Comparison of ENCODE assay signal across 2 cellular contexts in the genomic region with DNA sequence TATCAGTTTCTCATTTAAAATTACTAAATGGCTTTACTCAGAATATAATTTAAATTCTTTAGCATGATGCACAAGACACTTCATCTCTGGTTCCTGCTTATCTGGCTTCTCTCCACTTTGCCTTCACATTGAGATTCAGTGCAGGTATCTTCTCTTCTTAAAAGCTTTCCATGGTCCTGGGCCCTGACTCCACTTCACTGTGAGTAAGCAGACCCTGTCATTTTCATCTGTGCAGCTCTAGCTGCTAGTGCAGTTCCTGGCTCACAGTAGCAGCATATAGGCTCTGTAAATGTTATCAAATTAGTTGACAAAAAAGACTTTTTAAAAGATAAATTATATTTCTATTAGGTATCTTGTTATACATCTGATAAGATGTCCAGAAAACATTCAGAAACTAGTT.
TF ChIP-seq lines count a peak whose summit lies in the region.

No MANE protein-coding gene starts in this region.

TF ChIP-seq in GM23338, 12 proteins besides CTCF, POLR2A, EP300 and RAD21 (continues in another document):
- TF ChIP-seq ZNF331 (CRISPR knock-in tag; IDR thresholded peaks at IDR 0.05; ENCODE audit: low read depth): no peak
- no peak for TF ChIP-seq CREB1 (CRISPR knock-in tag; IDR thresholded peaks at IDR 0.05; ENCODE audit: low read depth)
- no peak for TF ChIP-seq ZNF114 (CRISPR knock-in tag; IDR thresholded peaks at IDR 0.05)
- TF ChIP-seq, protein P1, sequence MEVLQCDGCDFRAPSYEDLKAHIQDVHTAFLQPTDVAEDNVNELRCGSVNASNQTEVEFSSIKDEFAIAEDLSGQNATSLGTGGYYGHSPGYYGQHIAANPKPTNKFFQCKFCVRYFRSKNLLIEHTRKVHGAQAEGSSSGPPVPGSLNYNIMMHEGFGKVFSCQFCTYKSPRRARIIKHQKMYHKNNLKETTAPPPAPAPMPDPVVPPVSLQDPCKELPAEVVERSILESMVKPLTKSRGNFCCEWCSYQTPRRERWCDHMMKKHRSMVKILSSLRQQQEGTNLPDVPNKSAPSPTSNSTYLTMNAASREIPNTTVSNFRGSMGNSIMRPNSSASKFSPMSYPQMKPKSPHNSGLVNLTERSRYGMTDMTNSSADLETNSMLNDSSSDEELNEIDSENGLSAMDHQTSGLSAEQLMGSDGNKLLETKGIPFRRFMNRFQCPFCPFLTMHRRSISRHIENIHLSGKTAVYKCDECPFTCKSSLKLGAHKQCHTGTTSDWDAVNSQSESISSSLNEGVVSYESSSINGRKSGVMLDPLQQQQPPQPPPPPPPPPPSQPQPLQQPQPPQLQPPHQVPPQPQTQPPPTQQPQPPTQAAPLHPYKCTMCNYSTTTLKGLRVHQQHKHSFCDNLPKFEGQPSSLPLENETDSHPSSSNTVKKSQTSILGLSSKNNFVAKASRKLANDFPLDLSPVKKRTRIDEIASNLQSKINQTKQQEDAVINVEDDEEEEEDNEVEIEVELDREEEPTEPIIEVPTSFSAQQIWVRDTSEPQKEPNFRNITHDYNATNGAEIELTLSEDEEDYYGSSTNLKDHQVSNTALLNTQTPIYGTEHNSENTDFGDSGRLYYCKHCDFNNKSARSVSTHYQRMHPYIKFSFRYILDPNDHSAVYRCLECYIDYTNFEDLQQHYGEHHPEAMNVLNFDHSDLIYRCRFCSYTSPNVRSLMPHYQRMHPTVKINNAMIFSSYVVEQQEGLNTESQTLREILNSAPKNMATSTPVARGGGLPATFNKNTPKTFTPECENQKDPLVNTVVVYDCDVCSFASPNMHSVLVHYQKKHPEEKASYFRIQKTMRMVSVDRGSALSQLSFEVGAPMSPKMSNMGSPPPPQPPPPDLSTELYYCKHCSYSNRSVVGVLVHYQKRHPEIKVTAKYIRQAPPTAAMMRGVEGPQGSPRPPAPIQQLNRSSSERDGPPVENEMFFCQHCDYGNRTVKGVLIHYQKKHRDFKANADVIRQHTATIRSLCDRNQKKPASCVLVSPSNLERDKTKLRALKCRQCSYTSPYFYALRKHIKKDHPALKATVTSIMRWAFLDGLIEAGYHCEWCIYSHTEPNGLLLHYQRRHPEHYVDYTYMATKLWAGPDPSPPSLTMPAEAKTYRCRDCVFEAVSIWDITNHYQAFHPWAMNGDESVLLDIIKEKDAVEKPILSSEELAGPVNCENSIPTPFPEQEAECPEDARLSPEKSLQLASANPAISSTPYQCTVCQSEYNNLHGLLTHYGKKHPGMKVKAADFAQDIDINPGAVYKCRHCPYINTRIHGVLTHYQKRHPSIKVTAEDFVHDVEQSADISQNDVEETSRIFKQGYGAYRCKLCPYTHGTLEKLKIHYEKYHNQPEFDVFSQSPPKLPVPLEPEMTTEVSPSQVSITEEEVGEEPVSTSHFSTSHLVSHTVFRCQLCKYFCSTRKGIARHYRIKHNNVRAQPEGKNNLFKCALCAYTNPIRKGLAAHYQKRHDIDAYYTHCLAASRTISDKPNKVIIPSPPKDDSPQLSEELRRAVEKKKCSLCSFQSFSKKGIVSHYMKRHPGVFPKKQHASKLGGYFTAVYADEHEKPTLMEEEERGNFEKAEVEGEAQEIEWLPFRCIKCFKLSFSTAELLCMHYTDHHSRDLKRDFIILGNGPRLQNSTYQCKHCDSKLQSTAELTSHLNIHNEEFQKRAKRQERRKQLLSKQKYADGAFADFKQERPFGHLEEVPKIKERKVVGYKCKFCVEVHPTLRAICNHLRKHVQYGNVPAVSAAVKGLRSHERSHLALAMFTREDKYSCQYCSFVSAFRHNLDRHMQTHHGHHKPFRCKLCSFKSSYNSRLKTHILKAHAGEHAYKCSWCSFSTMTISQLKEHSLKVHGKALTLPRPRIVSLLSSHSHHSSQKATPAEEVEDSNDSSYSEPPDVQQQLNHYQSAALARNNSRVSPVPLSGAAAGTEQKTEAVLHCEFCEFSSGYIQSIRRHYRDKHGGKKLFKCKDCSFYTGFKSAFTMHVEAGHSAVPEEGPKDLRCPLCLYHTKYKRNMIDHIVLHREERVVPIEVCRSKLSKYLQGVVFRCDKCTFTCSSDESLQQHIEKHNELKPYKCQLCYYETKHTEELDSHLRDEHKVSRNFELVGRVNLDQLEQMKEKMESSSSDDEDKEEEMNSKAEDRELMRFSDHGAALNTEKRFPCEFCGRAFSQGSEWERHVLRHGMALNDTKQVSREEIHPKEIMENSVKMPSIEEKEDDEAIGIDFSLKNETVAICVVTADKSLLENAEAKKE (CRISPR knock-in tag; IDR thresholded peaks at IDR 0.05): no peak
- TF ChIP-seq, protein P2, sequence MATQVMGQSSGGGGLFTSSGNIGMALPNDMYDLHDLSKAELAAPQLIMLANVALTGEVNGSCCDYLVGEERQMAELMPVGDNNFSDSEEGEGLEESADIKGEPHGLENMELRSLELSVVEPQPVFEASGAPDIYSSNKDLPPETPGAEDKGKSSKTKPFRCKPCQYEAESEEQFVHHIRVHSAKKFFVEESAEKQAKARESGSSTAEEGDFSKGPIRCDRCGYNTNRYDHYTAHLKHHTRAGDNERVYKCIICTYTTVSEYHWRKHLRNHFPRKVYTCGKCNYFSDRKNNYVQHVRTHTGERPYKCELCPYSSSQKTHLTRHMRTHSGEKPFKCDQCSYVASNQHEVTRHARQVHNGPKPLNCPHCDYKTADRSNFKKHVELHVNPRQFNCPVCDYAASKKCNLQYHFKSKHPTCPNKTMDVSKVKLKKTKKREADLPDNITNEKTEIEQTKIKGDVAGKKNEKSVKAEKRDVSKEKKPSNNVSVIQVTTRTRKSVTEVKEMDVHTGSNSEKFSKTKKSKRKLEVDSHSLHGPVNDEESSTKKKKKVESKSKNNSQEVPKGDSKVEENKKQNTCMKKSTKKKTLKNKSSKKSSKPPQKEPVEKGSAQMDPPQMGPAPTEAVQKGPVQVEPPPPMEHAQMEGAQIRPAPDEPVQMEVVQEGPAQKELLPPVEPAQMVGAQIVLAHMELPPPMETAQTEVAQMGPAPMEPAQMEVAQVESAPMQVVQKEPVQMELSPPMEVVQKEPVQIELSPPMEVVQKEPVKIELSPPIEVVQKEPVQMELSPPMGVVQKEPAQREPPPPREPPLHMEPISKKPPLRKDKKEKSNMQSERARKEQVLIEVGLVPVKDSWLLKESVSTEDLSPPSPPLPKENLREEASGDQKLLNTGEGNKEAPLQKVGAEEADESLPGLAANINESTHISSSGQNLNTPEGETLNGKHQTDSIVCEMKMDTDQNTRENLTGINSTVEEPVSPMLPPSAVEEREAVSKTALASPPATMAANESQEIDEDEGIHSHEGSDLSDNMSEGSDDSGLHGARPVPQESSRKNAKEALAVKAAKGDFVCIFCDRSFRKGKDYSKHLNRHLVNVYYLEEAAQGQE (IDR thresholded peaks at IDR 0.05; ENCODE audit: unreplicated experiment): no peak
- no peak for TF ChIP-seq EZH2phosphoT487 (IDR thresholded peaks at IDR 0.05; ENCODE audit: unreplicated experiment)
- no peak for TF ChIP-seq NANOG (IDR thresholded peaks at IDR 0.05; ENCODE audit: borderline replicate concordance)
- TF ChIP-seq, protein P3, sequence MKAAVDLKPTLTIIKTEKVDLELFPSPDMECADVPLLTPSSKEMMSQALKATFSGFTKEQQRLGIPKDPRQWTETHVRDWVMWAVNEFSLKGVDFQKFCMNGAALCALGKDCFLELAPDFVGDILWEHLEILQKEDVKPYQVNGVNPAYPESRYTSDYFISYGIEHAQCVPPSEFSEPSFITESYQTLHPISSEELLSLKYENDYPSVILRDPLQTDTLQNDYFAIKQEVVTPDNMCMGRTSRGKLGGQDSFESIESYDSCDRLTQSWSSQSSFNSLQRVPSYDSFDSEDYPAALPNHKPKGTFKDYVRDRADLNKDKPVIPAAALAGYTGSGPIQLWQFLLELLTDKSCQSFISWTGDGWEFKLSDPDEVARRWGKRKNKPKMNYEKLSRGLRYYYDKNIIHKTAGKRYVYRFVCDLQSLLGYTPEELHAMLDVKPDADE (IDR thresholded peaks at IDR 0.05): no peak
- no peak for TF ChIP-seq STAT1 (IDR thresholded peaks at IDR 0.05; ENCODE audit: unreplicated experiment)
- no peak for TF ChIP-seq POLR2AphosphoS5 (IDR thresholded peaks at IDR 0.05; ENCODE audit: low read depth)

TF ChIP-seq in GM12878, 131 proteins besides CTCF, POLR2A, EP300 and RAD21 (continues in another document):
- TF ChIP-seq SMAD5 (IDR thresholded peaks at IDR 0.05; ENCODE audit: low read depth): no peak
- TF ChIP-seq IKZF1 (conservative IDR thresholded peaks at IDR 0.05): no peak
- no peak for TF ChIP-seq KAT2A (conservative IDR thresholded peaks at IDR 0.05; ENCODE audit: control insufficient read depth, low read depth, low read length)
- no peak for TF ChIP-seq RAD51 (IDR thresholded peaks at IDR 0.05)
- TF ChIP-seq SMC3 (IDR thresholded peaks at IDR 0.05; ENCODE audit: borderline replicate concordance, low read length): no peak
- no peak for TF ChIP-seq NFYA (IDR thresholded peaks at IDR 0.05; ENCODE audit: borderline replicate concordance, low read depth, low read length)
- TF ChIP-seq IRF4 (IDR thresholded peaks at IDR 0.05; ENCODE audit: low read depth, low read length): no peak
- TF ChIP-seq, protein P4, sequence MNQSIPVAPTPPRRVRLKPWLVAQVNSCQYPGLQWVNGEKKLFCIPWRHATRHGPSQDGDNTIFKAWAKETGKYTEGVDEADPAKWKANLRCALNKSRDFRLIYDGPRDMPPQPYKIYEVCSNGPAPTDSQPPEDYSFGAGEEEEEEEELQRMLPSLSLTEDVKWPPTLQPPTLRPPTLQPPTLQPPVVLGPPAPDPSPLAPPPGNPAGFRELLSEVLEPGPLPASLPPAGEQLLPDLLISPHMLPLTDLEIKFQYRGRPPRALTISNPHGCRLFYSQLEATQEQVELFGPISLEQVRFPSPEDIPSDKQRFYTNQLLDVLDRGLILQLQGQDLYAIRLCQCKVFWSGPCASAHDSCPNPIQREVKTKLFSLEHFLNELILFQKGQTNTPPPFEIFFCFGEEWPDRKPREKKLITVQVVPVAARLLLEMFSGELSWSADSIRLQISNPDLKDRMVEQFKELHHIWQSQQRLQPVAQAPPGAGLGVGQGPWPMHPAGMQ (IDR thresholded peaks at IDR 0.05; ENCODE audit: borderline replicate concordance): no peak
- TF ChIP-seq, protein P2 (IDR thresholded peaks at IDR 0.05; ENCODE audit: low read depth, low read length): no peak
- TF ChIP-seq, protein P5, sequence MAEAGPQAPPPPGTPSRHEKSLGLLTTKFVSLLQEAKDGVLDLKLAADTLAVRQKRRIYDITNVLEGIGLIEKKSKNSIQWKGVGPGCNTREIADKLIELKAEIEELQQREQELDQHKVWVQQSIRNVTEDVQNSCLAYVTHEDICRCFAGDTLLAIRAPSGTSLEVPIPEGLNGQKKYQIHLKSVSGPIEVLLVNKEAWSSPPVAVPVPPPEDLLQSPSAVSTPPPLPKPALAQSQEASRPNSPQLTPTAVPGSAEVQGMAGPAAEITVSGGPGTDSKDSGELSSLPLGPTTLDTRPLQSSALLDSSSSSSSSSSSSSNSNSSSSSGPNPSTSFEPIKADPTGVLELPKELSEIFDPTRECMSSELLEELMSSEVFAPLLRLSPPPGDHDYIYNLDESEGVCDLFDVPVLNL (IDR thresholded peaks at IDR 0.05; ENCODE audit: low read depth, low read length): no peak
- TF ChIP-seq, protein P6, sequence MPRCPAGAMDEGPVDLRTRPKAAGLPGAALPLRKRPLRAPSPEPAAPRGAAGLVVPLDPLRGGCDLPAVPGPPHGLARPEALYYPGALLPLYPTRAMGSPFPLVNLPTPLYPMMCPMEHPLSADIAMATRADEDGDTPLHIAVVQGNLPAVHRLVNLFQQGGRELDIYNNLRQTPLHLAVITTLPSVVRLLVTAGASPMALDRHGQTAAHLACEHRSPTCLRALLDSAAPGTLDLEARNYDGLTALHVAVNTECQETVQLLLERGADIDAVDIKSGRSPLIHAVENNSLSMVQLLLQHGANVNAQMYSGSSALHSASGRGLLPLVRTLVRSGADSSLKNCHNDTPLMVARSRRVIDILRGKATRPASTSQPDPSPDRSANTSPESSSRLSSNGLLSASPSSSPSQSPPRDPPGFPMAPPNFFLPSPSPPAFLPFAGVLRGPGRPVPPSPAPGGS (IDR thresholded peaks at IDR 0.05; ENCODE audit: borderline replicate concordance, insufficient read depth, low read depth, low read length, poor library complexity, severe bottlenecking): no peak
- no peak for TF ChIP-seq CREB1 (IDR thresholded peaks at IDR 0.05; ENCODE audit: low read depth)
- TF ChIP-seq SUZ12 (IDR thresholded peaks at IDR 0.05; ENCODE audit: unreplicated experiment): no peak
- TF ChIP-seq, protein P7, sequence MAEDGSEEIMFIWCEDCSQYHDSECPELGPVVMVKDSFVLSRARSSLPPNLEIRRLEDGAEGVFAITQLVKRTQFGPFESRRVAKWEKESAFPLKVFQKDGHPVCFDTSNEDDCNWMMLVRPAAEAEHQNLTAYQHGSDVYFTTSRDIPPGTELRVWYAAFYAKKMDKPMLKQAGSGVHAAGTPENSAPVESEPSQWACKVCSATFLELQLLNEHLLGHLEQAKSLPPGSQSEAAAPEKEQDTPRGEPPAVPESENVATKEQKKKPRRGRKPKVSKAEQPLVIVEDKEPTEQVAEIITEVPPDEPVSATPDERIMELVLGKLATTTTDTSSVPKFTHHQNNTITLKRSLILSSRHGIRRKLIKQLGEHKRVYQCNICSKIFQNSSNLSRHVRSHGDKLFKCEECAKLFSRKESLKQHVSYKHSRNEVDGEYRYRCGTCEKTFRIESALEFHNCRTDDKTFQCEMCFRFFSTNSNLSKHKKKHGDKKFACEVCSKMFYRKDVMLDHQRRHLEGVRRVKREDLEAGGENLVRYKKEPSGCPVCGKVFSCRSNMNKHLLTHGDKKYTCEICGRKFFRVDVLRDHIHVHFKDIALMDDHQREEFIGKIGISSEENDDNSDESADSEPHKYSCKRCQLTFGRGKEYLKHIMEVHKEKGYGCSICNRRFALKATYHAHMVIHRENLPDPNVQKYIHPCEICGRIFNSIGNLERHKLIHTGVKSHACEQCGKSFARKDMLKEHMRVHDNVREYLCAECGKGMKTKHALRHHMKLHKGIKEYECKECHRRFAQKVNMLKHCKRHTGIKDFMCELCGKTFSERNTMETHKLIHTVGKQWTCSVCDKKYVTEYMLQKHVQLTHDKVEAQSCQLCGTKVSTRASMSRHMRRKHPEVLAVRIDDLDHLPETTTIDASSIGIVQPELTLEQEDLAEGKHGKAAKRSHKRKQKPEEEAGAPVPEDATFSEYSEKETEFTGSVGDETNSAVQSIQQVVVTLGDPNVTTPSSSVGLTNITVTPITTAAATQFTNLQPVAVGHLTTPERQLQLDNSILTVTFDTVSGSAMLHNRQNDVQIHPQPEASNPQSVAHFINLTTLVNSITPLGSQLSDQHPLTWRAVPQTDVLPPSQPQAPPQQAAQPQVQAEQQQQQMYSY (CRISPR knock-in tag; IDR thresholded peaks at IDR 0.05): no peak
- TF ChIP-seq RFX5 (IDR thresholded peaks at IDR 0.05; ENCODE audit: low read depth, low read length): no peak
